In the genomic region with DNA sequence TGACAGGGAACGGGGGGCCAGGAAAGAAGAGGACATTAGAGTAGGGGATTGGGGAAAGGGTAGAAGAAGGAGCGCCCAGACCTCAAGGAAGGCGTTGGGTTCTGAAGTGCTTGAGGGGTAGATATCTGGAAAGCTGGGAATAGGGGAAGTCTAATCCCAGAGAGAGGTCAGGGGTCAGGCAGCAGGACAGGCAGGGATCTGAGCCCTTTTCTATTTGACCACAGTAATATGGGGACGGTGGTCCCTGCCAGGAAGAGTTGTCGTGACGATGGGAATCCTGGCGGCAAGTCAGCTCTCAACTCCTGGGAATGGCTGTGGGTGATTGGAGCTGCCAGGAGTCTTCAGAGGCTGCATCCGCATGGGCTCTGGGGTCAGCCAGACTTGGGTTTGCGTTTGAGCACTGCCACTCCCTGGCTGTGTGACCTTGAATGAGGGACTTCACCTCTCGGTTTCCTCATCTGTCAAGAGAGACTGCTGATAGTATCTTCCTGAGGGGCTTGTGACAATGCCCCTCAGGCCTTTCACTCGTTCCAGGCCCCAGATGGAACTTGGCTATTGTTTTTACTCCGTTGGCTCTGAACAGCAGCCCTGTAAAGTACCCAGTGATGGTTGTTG, we compare ENCODE assay signal across 9 cellular contexts. TPM values are rescaled to one million over a fixed set of nuclear protein-coding genes. Genes with fewer than 3 reads are reported as not detected.
DNase-seq lines count a peak whose midpoint lies in the region; TF ChIP-seq lines count a peak whose summit lies in the region.
"Had no signal": no experiment of that assay in that cellular context is flagged by ENCODE, and none has a peak within 500 bp of the region (broad histone marks: within the 10 kb centered on the region; RNA-seq: fewer than 3 reads in every experiment).

No MANE protein-coding gene starts in this region.

- no peaks in the 10 kb centered on the region for H3K9me2 ChIP-seq in Karpas-422 (replicated peaks; ENCODE audit: insufficient read depth, low read length)

- H3K4me1 ChIP-seq in Karpas-422 (ENCODE audit: low read length) = peaks cover 20% of the 10 kb centered on the region
- H3K4me1 ChIP-seq in muscle layer of duodenum (ENCODE audit: control insufficient read depth in 1 of 2, insufficient read depth in 2 of 2, low read length in 2 of 2) = peaks cover 16 to 19% of the 10 kb centered on the region in 2 donors

- peak overlapping the region; percentile 92 for H3K4me2 ChIP-seq in Karpas-422 (ENCODE audit: low read depth, low read length, poor library complexity, severe bottlenecking)

- no peaks in the 10 kb centered on the region for H3K9me3 ChIP-seq in Karpas-422 (ENCODE audit: low read length)
- no peaks in the 10 kb centered on the region for H3K9me3 ChIP-seq in muscle layer of duodenum (ENCODE audit: control insufficient read depth in 1 of 2, low read length in 2 of 2)

- H4K20me1 ChIP-seq in Karpas-422 (ENCODE audit: insufficient read depth, low read depth, low read length) = peaks cover 11% of the 10 kb centered on the region; the same call in 1 of the 2 replicates

- intact Hi-C loops in dendritic cell treated with granulocyte-macrophage colony-stimulating factor and Interleukin-4, amounts not matched to agents 40 ng/mL and 50 ng/mL, for 4 days (cut with micrococcal nuclease) = no loop called here

- H3K27ac ChIP-seq in Karpas-422 (ENCODE audit: low read length) (no peak overlapping the region), muscle layer of duodenum (ENCODE audit: low read length) (peak overlapping the region; percentile 69)

- H2AFZ ChIP-seq in Karpas-422 (ENCODE audit: low read length) = no peak overlapping the region

- H3K9ac ChIP-seq in Karpas-422 (ENCODE audit: low read length) = peak overlapping the region; percentile 77

- peaks cover 67% of the 10 kb centered on the region for H3K4me1 Mint-ChIP-seq in dendritic cell treated with granulocyte-macrophage colony-stimulating factor and Interleukin-4, amounts not matched to agents 40 ng/mL and 50 ng/mL, for 4 days (ENCODE audit: low read depth)

- H3K27ac Mint-ChIP-seq in dendritic cell treated with granulocyte-macrophage colony-stimulating factor and Interleukin-4, amounts not matched to agents 40 ng/mL and 50 ng/mL, for 4 days = peak overlapping the region; percentile 99

- no peaks in the 10 kb centered on the region for H3K27me3 Mint-ChIP-seq in dendritic cell treated with granulocyte-macrophage colony-stimulating factor and Interleukin-4, amounts not matched to agents 40 ng/mL and 50 ng/mL, for 4 days

- H3K36me3 Mint-ChIP-seq in dendritic cell treated with granulocyte-macrophage colony-stimulating factor and Interleukin-4, amounts not matched to agents 40 ng/mL and 50 ng/mL, for 4 days (ENCODE audit: low read depth) = peaks cover 53% of the 10 kb centered on the region

- no peak for TF ChIP-seq CTCF in AG09309 (IDR thresholded peaks at IDR 0.05; ENCODE audit: control insufficient read depth, insufficient read depth, low read depth, low read length, missing control alignments)

- DNase-seq in AG09309 (ENCODE audit: low read depth) = no peak
- DNase-seq in Karpas-422 = no peak
- no peak for DNase-seq in EL
- DNase-seq in KG1 (lab: John Stamatoyannopoulos, UW) = no peak
- no peak for DNase-seq in OCI-M1 (lab: John Stamatoyannopoulos, UW)
- no peak for DNase-seq in OCI-M2 (lab: John Stamatoyannopoulos, UW; ENCODE audit: unreplicated experiment)

- H3K27me3 ChIP-seq in Karpas-422 (ENCODE audit: low read length) (no peaks in the 10 kb centered on the region), muscle layer of duodenum (ENCODE audit: low read depth, low read length) (no peaks in the 10 kb centered on the region)

- H3K4me3 Mint-ChIP-seq in dendritic cell treated with granulocyte-macrophage colony-stimulating factor and Interleukin-4, amounts not matched to agents 40 ng/mL and 50 ng/mL, for 4 days = peak overlapping the region; percentile 96

- no peaks in the 10 kb centered on the region for H3K36me3 ChIP-seq in Karpas-422 (ENCODE audit: insufficient read depth, low read length)
- H3K36me3 ChIP-seq in muscle layer of duodenum (ENCODE audit: control insufficient read depth in 1 of 2, insufficient read depth in 2 of 2, low read length in 2 of 2) = no peaks in the 10 kb centered on the region

- H3K79me2 ChIP-seq in Karpas-422 (ENCODE audit: low read length) = peaks cover 51% of the 10 kb centered on the region

- H3K4me3 ChIP-seq in AG09309 (ENCODE audit: control insufficient read depth, low read depth, low read length) (peak overlapping the region; percentile 96), Karpas-422 (ENCODE audit: low read length) (peak overlapping the region; percentile 86), muscle layer of duodenum (ENCODE audit: low read depth in 1 of 2, low read length in 2 of 2) (peak overlapping the region; percentile 83 to 89)

- no peaks in the 10 kb centered on the region for H3K9me3 Mint-ChIP-seq in dendritic cell treated with granulocyte-macrophage colony-stimulating factor and Interleukin-4, amounts not matched to agents 40 ng/mL and 50 ng/mL, for 4 days

RNA-seq across cellular contexts. Expression of a gene that starts 1.3 kb away (rescaled TPM):
- total RNA-seq in Karpas-422 (2014; rRNA removed; shearing (Covaris generic); ENCODE audit: low replicate concordance) = 32.4 and 54.7 TPM in 2 replicates

RNA-seq across cellular contexts. Expression of a gene that starts 5.0 kb away (rescaled TPM):
- 5.7 and 17.9 TPM in 2 replicates for total RNA-seq in Karpas-422 (2014; rRNA removed; shearing (Covaris generic); ENCODE audit: low replicate concordance)
- total RNA-seq: LHCN-M2 had no signal

RNA-seq across cellular contexts. Expression of a gene that starts 45.0 kb away (rescaled TPM):
- 15.8 and 38.3 TPM in 2 replicates for total RNA-seq in Karpas-422 (2014; rRNA removed; shearing (Covaris generic); ENCODE audit: low replicate concordance)

RNA-seq across cellular contexts. Expression of a gene that starts 50.0 kb away (rescaled TPM):
- 37.8 and 40.5 TPM in 2 replicates for total RNA-seq in Karpas-422 (2014; rRNA removed; shearing (Covaris generic); ENCODE audit: low replicate concordance)
